Comparison of ENCODE assay signal across 13 cellular contexts in the genomic region with DNA sequence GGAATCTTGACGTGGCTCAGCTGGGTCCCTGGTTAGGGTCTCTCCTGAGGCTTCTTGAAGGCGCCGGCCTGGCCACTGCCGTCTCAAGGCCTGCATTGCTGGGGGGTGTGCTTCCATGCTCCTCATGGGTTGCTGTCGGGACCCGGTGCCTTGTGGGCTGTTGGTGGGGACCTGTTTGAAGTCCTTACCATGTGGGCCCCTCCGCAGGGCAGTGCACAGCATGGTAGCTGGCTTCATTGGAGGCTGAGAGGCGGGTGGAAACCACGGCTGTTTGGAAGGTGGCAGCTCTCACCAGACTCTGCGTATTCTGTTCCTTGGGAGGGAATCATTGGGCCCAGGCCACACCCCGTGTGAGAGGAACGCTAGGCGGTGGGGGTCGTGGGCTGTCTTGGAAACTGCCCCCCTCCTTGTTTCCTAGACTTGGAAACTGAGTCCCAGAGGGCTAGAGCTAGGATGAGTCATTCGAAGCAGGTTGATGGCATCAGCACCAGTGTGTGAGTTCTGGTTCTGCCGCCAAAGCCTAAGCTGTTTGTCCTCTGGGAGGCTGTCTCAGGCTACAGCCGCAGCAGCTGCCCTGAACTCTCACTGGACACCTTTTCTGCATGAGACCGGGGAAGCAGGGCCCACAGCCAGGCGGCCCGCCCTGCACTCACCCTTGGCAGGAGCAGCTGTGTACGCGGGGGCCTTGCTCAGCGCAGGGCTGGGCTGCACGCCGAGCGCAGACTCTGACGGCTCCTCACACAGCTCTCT. TPM values are rescaled to one million over a fixed set of nuclear protein-coding genes. Genes with fewer than 3 reads are reported as not detected.
DNase-seq lines count a peak whose midpoint lies in the region; ATAC-seq, FAIRE-seq and TF ChIP-seq lines count a peak whose summit lies in the region.
"Had no signal": no experiment of that assay in that cellular context is flagged by ENCODE, and none has a peak within 500 bp of the region (broad histone marks: within the 10 kb centered on the region; RNA-seq: fewer than 3 reads in every experiment).

No MANE protein-coding gene starts in this region.

- H3K27ac Mint-ChIP-seq in astrocyte (ENCODE audit: unreplicated experiment): no peak overlapping the region
- H3K27ac Mint-ChIP-seq: activated CD4-positive, alpha-beta memory T cell treated with anti-CD3 and anti-CD28 coated beads for 36 hours; activated naive CD8-positive, alpha-beta T cell had no signal

- no peak overlapping the region for H4K8ac ChIP-seq in neuronal stem cell (ENCODE audit: low read depth, low read length)

- H3K36me3 ChIP-seq in astrocyte (ENCODE audit: insufficient read depth, low read length) (no peaks in the 10 kb centered on the region), neuronal stem cell (replicated peaks in 1 of 2; ENCODE audit: control insufficient read depth in 2 of 2, insufficient read depth in 2 of 2, low read length in 2 of 2) (peaks cover 43 to 78% of the 10 kb centered on the region in 2 donors), uterus (no peaks in the 10 kb centered on the region), Peyer's patch (peaks cover 0 to 27% (median 0%) of the 10 kb centered on the region in 3 donors)

- no peak overlapping the region for H2AK5ac ChIP-seq in neuronal stem cell (ENCODE audit: low read depth, low read length)

- H3K4me3 ChIP-seq in astrocyte (ENCODE audit: insufficient read depth, low read depth, low read length): no peak overlapping the region
- no peak overlapping the region for H3K4me3 ChIP-seq in fibroblast of villous mesenchyme (ENCODE audit: low read depth, low read length)
- H3K4me3 ChIP-seq in neuronal stem cell (ENCODE audit: low read length in 2 of 2): peak overlapping the region in 1 of 2 donors; percentile 12
- no peak overlapping the region for H3K4me3 ChIP-seq in uterus
- no peak overlapping the region for H3K4me3 ChIP-seq in Peyer's patch
- H3K4me3 ChIP-seq: GM12878 had no signal

- FAIRE-seq in astrocyte (lab: Jason Lieb, UNC): no peak
- FAIRE-seq: GM12878, keratinocyte had no signal

- H3K79me2 ChIP-seq in astrocyte (ENCODE audit: insufficient read depth, low read length): peaks cover 3% of the 10 kb centered on the region

- H3K9me3 ChIP-seq in astrocyte (ENCODE audit: insufficient read depth, low read depth, low read length) (no peaks in the 10 kb centered on the region), neuronal stem cell (replicated peaks in 1 of 2; ENCODE audit: control insufficient read depth in 2 of 2, insufficient read depth in 1 of 2, low read depth in 1 of 2, low read length in 2 of 2) (peaks cover 15 to 18% of the 10 kb centered on the region in 2 donors), uterus (no peaks in the 10 kb centered on the region), Peyer's patch (no peaks in the 10 kb centered on the region)

- H3K27me3 ChIP-seq in astrocyte (ENCODE audit: insufficient read depth, low read length) (no peaks in the 10 kb centered on the region), neuronal stem cell (ENCODE audit: control insufficient read depth in 3 of 3, insufficient read depth in 3 of 3, low read depth in 1 of 3, low read length in 3 of 3) (peaks cover 0 to 2% (median 0%) of the 10 kb centered on the region in 3 experiments), uterus (no peaks in the 10 kb centered on the region), Peyer's patch (no peaks in the 10 kb centered on the region)

- no peak overlapping the region for H4K91ac ChIP-seq in neuronal stem cell (ENCODE audit: low read depth, low read length, poor library complexity)

- H3K23ac ChIP-seq in neuronal stem cell (ENCODE audit: low read depth, low read length, poor library complexity): no peak overlapping the region

- H2AFZ ChIP-seq in astrocyte (ENCODE audit: low read depth, low read length) (no peak overlapping the region), neuronal stem cell (ENCODE audit: low read length) (no peak overlapping the region)

- H4K20me1 ChIP-seq in astrocyte (ENCODE audit: insufficient read depth, low read length): peaks cover 20% of the 10 kb centered on the region

- H3K4ac ChIP-seq in neuronal stem cell (ENCODE audit: low read length): no peak overlapping the region

- no peak overlapping the region for H2BK120ac ChIP-seq in neuronal stem cell (ENCODE audit: low read depth, low read length)

- H3K27ac ChIP-seq in astrocyte (ENCODE audit: low read depth, low read length) (no peak overlapping the region), neuronal stem cell (replicated peaks; ENCODE audit: low read length) (no peak overlapping the region), uterus (peak overlapping the region; percentile 80 to 87), Peyer's patch (peak overlapping the region in 2 of 4 donors; percentile 17 to 19)

- intact Hi-C loops in uterus (cut with DNase I; ENCODE audit: low total_unique reads): no loop called here

- ATAC-seq in GM19324 (IDR thresholded peaks at IDR 0.05; ENCODE audit: low FRiP score, unreplicated experiment): no peak
- ATAC-seq: GM12878 had no signal

- peaks cover 11% of the 10 kb centered on the region for H3K36me3 Mint-ChIP-seq in astrocyte (ENCODE audit: low read depth, unreplicated experiment)

- H3K4me1 ChIP-seq in astrocyte (ENCODE audit: insufficient read depth, low read length) (no peaks in the 10 kb centered on the region), neuronal stem cell (ENCODE audit: control insufficient read depth in 2 of 2, insufficient read depth in 1 of 2, low read depth in 1 of 2, low read length in 2 of 2) (peaks cover 0 to 4% of the 10 kb centered on the region in 2 donors), uterus (peaks cover 3 to 6% of the 10 kb centered on the region in 2 donors), Peyer's patch (no peaks in the 10 kb centered on the region)

- no peak overlapping the region for H3K14ac ChIP-seq in neuronal stem cell (ENCODE audit: low read length)

- H3K9me3 Mint-ChIP-seq in astrocyte (ENCODE audit: unreplicated experiment): peaks cover 4% of the 10 kb centered on the region
- H3K9me3 Mint-ChIP-seq: activated CD4-positive, alpha-beta memory T cell treated with anti-CD3 and anti-CD28 coated beads for 36 hours had no signal

- peaks cover 36% of the 10 kb centered on the region for H3K79me1 ChIP-seq in neuronal stem cell (ENCODE audit: low read depth, low read length)

- H3K4me1 Mint-ChIP-seq in astrocyte (ENCODE audit: low read depth, unreplicated experiment): peaks cover 5% of the 10 kb centered on the region

- TF ChIP-seq POLR2A in uterus (IDR thresholded peaks at IDR 0.05): peak in 1 of 2 donors; percentile 10
- no peak for TF ChIP-seq POLR2A in Peyer's patch (IDR thresholded peaks at IDR 0.05)

- no peak overlapping the region for H3K9ac ChIP-seq in astrocyte (ENCODE audit: low read length)
- peak overlapping the region; percentile 60 for H3K9ac ChIP-seq in neuronal stem cell (ENCODE audit: low read depth, low read length, poor library complexity)

- no peak overlapping the region for H2BK15ac ChIP-seq in neuronal stem cell (ENCODE audit: low read length)

- H3K27me3 Mint-ChIP-seq in astrocyte (ENCODE audit: low read depth, unreplicated experiment): no peaks in the 10 kb centered on the region
- H3K27me3 Mint-ChIP-seq: activated CD4-positive, alpha-beta memory T cell treated with anti-CD3 and anti-CD28 coated beads for 36 hours; activated naive CD8-positive, alpha-beta T cell had no signal

- no peak overlapping the region for H3K4me3 Mint-ChIP-seq in astrocyte (ENCODE audit: unreplicated experiment)
- H3K4me3 Mint-ChIP-seq: activated CD4-positive, alpha-beta memory T cell treated with anti-CD3 and anti-CD28 coated beads for 36 hours; activated naive CD8-positive, alpha-beta T cell had no signal

- TF ChIP-seq CTCF in astrocyte (IDR thresholded peaks at IDR 0.05; ENCODE audit: insufficient read depth, low read depth, low read length) (no peak), fibroblast of villous mesenchyme (IDR thresholded peaks at IDR 0.05; ENCODE audit: insufficient read depth, low read depth, low read length) (no peak), uterus (IDR thresholded peaks at IDR 0.05) (peak in 3 of 4 experiments; percentile 3 to 30 (median 5)), Peyer's patch (IDR thresholded peaks at IDR 0.05) (no peak)

- H3K18ac ChIP-seq in neuronal stem cell (ENCODE audit: low read length): no peak overlapping the region

- no peak overlapping the region for H2BK12ac ChIP-seq in neuronal stem cell (ENCODE audit: low read length)

- no peak overlapping the region for H3K4me2 ChIP-seq in astrocyte (ENCODE audit: low read length)
- H3K4me2 ChIP-seq in neuronal stem cell (ENCODE audit: insufficient read depth, low read length, poor library complexity, severe bottlenecking): no peak overlapping the region

- WGBS in neuronal stem cell (ENCODE audit: extremely low coverage in 2 of 2, insufficient read length in 2 of 2, insufficient replicate concordance in 1 of 2), 2 donors: no CpG with 5 or more reads among the region's 27 CpGs

- DNase-seq in astrocyte (ENCODE audit: low read depth) (peak; percentile 30), fibroblast of villous mesenchyme (ENCODE audit: low read depth) (peak; percentile 60), neuronal stem cell (ENCODE audit: low spot score) (no peak), uterus (peak; percentile 91 to 94), NCI-H526 (lab: John Stamatoyannopoulos, UW) (no peak), Peyer's patch (no peak)
- DNase-seq: activated CD4-positive, alpha-beta memory T cell treated with anti-CD3 and anti-CD28 coated beads for 36 hours; NCI-H1105 had no signal

- H2BK5ac ChIP-seq in neuronal stem cell (ENCODE audit: low read length): peak overlapping the region; percentile 35

RNA-seq across cellular contexts. Expression of gene ZNF750, which starts 35.2 kb away (rescaled TPM):
- 0.07 and 0.34 TPM in 2 replicates for total RNA-seq in astrocyte
- total RNA-seq in fibroblast of villous mesenchyme: not detected in 2 replicates
- 0.01 TPM for polyA plus RNA-seq in neuronal stem cell (2013, experiment 1 of 2)
- 0.01 TPM for polyA plus RNA-seq in neuronal stem cell (2013, experiment 2 of 2)
- total RNA-seq in uterus: under 1 TPM in 2 of 4 donors, not detected in 2; under 0.01 to 0.07 TPM
- total RNA-seq in Peyer's patch: not detected
- total RNA-seq: activated CD4-positive, alpha-beta memory T cell treated with anti-CD3 and anti-CD28 coated beads for 36 hours; GM12878; renal cortical epithelial cell had no signal

RNA-seq across cellular contexts. Expression of gene TBCD, which starts 52.8 kb away (rescaled TPM):
- total RNA-seq in astrocyte: 31.8 and 35.6 TPM in 2 replicates
- total RNA-seq in fibroblast of villous mesenchyme: 22.5 and 29.6 TPM in 2 replicates
- polyA plus RNA-seq in neuronal stem cell (2013, experiment 1 of 2): 62.8 TPM
- polyA plus RNA-seq in neuronal stem cell (2013, experiment 2 of 2): 65.7 TPM
- 100 to 1,000 TPM in 1 of 4 donors, 10 to 100 TPM in 3; 35.9 to 142 (median 61.3) TPM for total RNA-seq in uterus
- total RNA-seq in Peyer's patch: 100 to 1,000 TPM in 1 of 4 donors, 10 to 100 TPM in 3; 58.7 to 130 (median 74.8) TPM

Comparison
In these comparisons a context has a peak if more than half of its experiments do, and no peak if none do; other contexts are left out.
1. DNase-seq: peak in astrocyte (single experiment), fibroblast of villous mesenchyme (single experiment) and uterus (2 of 2); none in neuronal stem cell (single experiment), NCI-H526 (0 of 2) and Peyer's patch (0 of 3).
2. H3K27ac ChIP-seq: peak in uterus (2 of 2); none in astrocyte (single experiment) and neuronal stem cell (single experiment).
3. CTCF ChIP-seq: peak in uterus (3 of 4); none in astrocyte (single experiment), fibroblast of villous mesenchyme (single experiment) and Peyer's patch (0 of 6).